In genomic region chr16:68283840-68284595, GRCh38 we compare ENCODE assay signal across 8 cellular contexts. TPM values are rescaled to one million over a fixed set of nuclear protein-coding genes. Genes with fewer than 3 reads are reported as not detected.
A peak's percentile ranks its signal among the peaks of the same experiment; 100 is the strongest.
DNase-seq lines count a peak whose midpoint lies in the region; ATAC-seq and TF ChIP-seq lines count a peak whose summit lies in the region.

No MANE protein-coding gene starts in this region.

- no peak for TF ChIP-seq CTCF in colonic mucosa (IDR thresholded peaks at IDR 0.05)

- no peaks in the 10 kb centered on the region for H3K9me3 Mint-ChIP-seq in stimulated activated effector memory CD8-positive, alpha-beta T cell treated with anti-CD3 and anti-CD28 coated beads, Interleukin-12 subunit alpha, Interleukin-12 subunit beta, amount 100 ng/mL, for 72 hours

- H3K36me3 ChIP-seq in colonic mucosa, result no peaks in the 10 kb centered on the region

- no peak for DNase-seq in colonic mucosa
- no peak for DNase-seq in stimulated activated effector memory CD8-positive, alpha-beta T cell treated with anti-CD3 and anti-CD28 coated beads, Interleukin-12 subunit alpha, Interleukin-12 subunit beta, amount 100 ng/mL, for 72 hours (ENCODE audit: low spot score in 2 of 2)
- DNase-seq in NCI-H774 (lab: John Stamatoyannopoulos, UW), result no peak
- no peak for DNase-seq in NCI-H2107 treated with DMSO at 0.1 percent for 48 hours (lab: John Stamatoyannopoulos, UW; ENCODE audit: unreplicated experiment)
- no peak for DNase-seq in NCI-H1092 (lab: John Stamatoyannopoulos, UW)
- DNase-seq in DMS53 treated with DMSO at 0.1 percent for 48 hours (lab: John Stamatoyannopoulos, UW; ENCODE audit: unreplicated experiment), result no peak

- H3K9me3 ChIP-seq in colonic mucosa, result no peaks in the 10 kb centered on the region

- peaks cover 5% of the 10 kb centered on the region for H3K4me1 ChIP-seq in colonic mucosa

- intact Hi-C loops in colonic mucosa (cut with DNase I), result no loop called here

- peak overlapping the region; percentile 84 for H3K27ac Mint-ChIP-seq in stimulated activated effector memory CD8-positive, alpha-beta T cell treated with anti-CD3 and anti-CD28 coated beads, Interleukin-12 subunit alpha, Interleukin-12 subunit beta, amount 100 ng/mL, for 72 hours

- H3K9ac ChIP-seq in colonic mucosa (ENCODE audit: low read depth in 2 of 2, low read length in 2 of 2), result peak overlapping the region; percentile 5 to 55

- peak overlapping the region; percentile 57 for H3K4me3 Mint-ChIP-seq in stimulated activated effector memory CD8-positive, alpha-beta T cell treated with anti-CD3 and anti-CD28 coated beads, Interleukin-12 subunit alpha, Interleukin-12 subunit beta, amount 100 ng/mL, for 72 hours

- H3K4me1 Mint-ChIP-seq in stimulated activated effector memory CD8-positive, alpha-beta T cell treated with anti-CD3 and anti-CD28 coated beads, Interleukin-12 subunit alpha, Interleukin-12 subunit beta, amount 100 ng/mL, for 72 hours, result peaks cover 76% of the 10 kb centered on the region

- peak; percentile 44 for ATAC-seq in GM18909 (IDR thresholded peaks at IDR 0.05; ENCODE audit: poor library complexity, unreplicated experiment)
- ATAC-seq in HG03342 (IDR thresholded peaks at IDR 0.05; ENCODE audit: unreplicated experiment), result peak; percentile 35
- peak; percentile 58 for ATAC-seq in stimulated activated effector memory CD8-positive, alpha-beta T cell treated with anti-CD3 and anti-CD28 coated beads, Interleukin-12 subunit alpha, Interleukin-12 subunit beta, amount 100 ng/mL, for 72 hours

- peaks cover 86% of the 10 kb centered on the region for H3K36me3 Mint-ChIP-seq in stimulated activated effector memory CD8-positive, alpha-beta T cell treated with anti-CD3 and anti-CD28 coated beads, Interleukin-12 subunit alpha, Interleukin-12 subunit beta, amount 100 ng/mL, for 72 hours

- no peak overlapping the region for H3K27ac ChIP-seq in colonic mucosa

- no peak overlapping the region for H3K4me3 ChIP-seq in colonic mucosa

- no peaks in the 10 kb centered on the region for H3K27me3 ChIP-seq in colonic mucosa

RNA-seq across cellular contexts. Expression of gene SLC7A6, which starts 19.7 kb away (rescaled TPM):
- total RNA-seq in colonic mucosa, result 10 to 100 TPM; 22.0 to 42.2 TPM

RNA-seq across cellular contexts. Expression of gene SLC7A6OS, which starts 26.7 kb away (rescaled TPM):
- total RNA-seq in colonic mucosa, result 10 to 100 TPM; 15.2 to 16.6 TPM

RNA-seq across cellular contexts. Expression of gene PRMT7, which starts 26.8 kb away (rescaled TPM):
- 10 to 100 TPM; 18.0 to 45.4 TPM for total RNA-seq in colonic mucosa

RNA-seq across cellular contexts. Expression of gene PLA2G15, which starts 38.8 kb away (rescaled TPM):
- total RNA-seq in colonic mucosa, result 10 to 100 TPM; 11.6 to 13.9 TPM

RNA-seq across cellular contexts. Expression of gene ESRP2, which starts 48.1 kb away (rescaled TPM):
- 100 to 1,000 TPM in 1 of 2 donors, 10 to 100 TPM in 1; 76.6 to 119 TPM for total RNA-seq in colonic mucosa
